Comparison of ENCODE assay signal across 8 cellular contexts in the genomic region with DNA sequence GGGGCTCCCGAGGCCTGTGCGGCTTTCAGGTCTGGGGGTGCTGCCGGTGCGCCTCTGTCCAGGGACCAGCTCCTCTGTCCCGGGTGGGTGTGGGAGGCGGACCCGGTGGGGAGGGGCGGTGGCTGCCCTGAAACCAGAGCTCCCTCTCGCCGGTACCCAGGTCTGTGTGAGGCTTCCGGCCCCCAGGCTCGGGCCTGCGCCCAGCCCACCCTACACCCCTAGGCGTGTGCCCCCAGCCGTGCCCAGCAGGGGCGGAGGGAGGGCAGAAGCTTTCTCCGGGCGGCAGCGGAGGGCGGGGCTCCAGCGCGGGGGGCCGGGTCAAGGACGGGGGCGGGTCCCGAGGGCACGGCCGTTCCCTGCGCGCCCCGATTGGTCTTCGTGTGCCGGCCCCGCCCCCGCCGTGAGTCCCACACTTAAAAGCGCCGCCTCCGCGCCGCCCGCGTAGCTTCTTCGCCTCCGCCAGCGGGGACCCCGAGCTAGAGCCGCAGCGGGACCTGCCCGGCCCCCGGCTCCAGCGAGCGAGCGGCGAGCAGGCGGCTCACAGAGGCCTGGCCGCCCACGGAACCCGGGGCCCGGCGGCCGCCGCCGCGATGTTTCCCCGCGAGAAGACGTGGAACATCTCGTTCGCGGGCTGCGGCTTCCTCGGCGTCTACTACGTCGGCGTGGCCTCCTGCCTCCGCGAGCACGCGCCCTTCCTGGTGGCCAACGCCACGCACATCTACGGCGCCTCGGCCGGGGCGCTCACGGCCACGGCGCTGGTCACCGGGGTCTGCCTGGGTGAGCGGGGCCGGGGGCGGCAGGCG. TPM values are rescaled to one million over a fixed set of nuclear protein-coding genes. Genes with fewer than 3 reads are reported as not detected.
A peak's percentile ranks its signal among the peaks of the same experiment; 100 is the strongest.
DNase-seq lines count a peak whose midpoint lies in the region; ATAC-seq and TF ChIP-seq lines count a peak whose summit lies in the region.

No MANE protein-coding gene starts in this region.

- peak overlapping the region; percentile 81 to 95 (median 86) for H3K4me3 ChIP-seq in BLaER1 treated with 17β-estradiol and CSF1 and Interleukin-3, amounts not matched to agents 10 nM and 100 nM
- peak overlapping the region; percentile 68 for H3K4me3 ChIP-seq in lower lobe of right lung

- H3K27me3 Mint-ChIP-seq in activated CD4-positive, alpha-beta memory T cell treated with anti-CD3 and anti-CD28 coated beads, Interleukin-2, amount 10 ng/mL, durations not matched to agents 7 days and 5 days = no peaks in the 10 kb centered on the region

- no peaks in the 10 kb centered on the region for H3K9me3 ChIP-seq in BLaER1 treated with 17β-estradiol and CSF1 and Interleukin-3, amounts not matched to agents 10 nM and 100 nM (replicated peaks in 1 of 11)
- H3K9me3 ChIP-seq in lower lobe of right lung = no peaks in the 10 kb centered on the region

- peak overlapping the region; percentile 83 to 96 (median 93) for H3K27ac ChIP-seq in BLaER1 treated with 17β-estradiol and CSF1 and Interleukin-3, amounts not matched to agents 10 nM and 100 nM
- H3K27ac ChIP-seq in lower lobe of right lung = peak overlapping the region; percentile 95

- peak; percentile 6 for TF ChIP-seq CTCF in lower lobe of right lung (IDR thresholded peaks at IDR 0.05)

- CTCF ChIA-PET in activated CD4-positive, alpha-beta memory T cell treated with anti-CD3 and anti-CD28 coated beads, Interleukin-2, amount 10 ng/mL, durations not matched to agents 7 days and 5 days (lab: Charles Lee) = interaction anchor here (1.0 to 2.0 kb wide), 5 partner anchors 8 to 370 kb away, joined by 3 to 8 read pairs (median 3); a partner anchor contains a TSS

- POLR2A ChIA-PET in activated CD4-positive, alpha-beta memory T cell treated with anti-CD3 and anti-CD28 coated beads, Interleukin-2, amount 10 ng/mL, durations not matched to agents 7 days and 5 days (lab: Charles Lee) = interaction anchor here (0.9 to 5.2 kb wide), 13 partner anchors 7 to 204 kb away, joined by 3 to 74 read pairs (median 4); a partner anchor contains a TSS

- no peaks in the 10 kb centered on the region for H3K36me3 Mint-ChIP-seq in activated CD4-positive, alpha-beta memory T cell treated with anti-CD3 and anti-CD28 coated beads, Interleukin-2, amount 10 ng/mL, durations not matched to agents 7 days and 5 days (ENCODE audit: low read depth)

- no peaks in the 10 kb centered on the region for H3K9me3 Mint-ChIP-seq in activated CD4-positive, alpha-beta memory T cell treated with anti-CD3 and anti-CD28 coated beads, Interleukin-2, amount 10 ng/mL, durations not matched to agents 7 days and 5 days

- H4K20me1 ChIP-seq in BLaER1 treated with 17β-estradiol and CSF1 and Interleukin-3, amounts not matched to agents 10 nM and 100 nM = peaks cover 25 to 90% (median 48%) of the 10 kb centered on the region in 11 experiments; a peak in 20 of 22 replicates

- ATAC-seq in HG03432 (IDR thresholded peaks at IDR 0.05; ENCODE audit: unreplicated experiment) = peak; percentile 71
- ATAC-seq in lower lobe of right lung = peak; percentile 92 to 93

- H3K27me3 ChIP-seq in BLaER1 treated with 17β-estradiol and CSF1 and Interleukin-3, amounts not matched to agents 10 nM and 100 nM = peaks cover 0 to 2% (median 0%) of the 10 kb centered on the region in 11 experiments; a peak in 3 of 22 replicates
- no peaks in the 10 kb centered on the region for H3K27me3 ChIP-seq in lower lobe of right lung (ENCODE audit: low read depth)

- H3K4me2 ChIP-seq in BLaER1 treated with 17β-estradiol and CSF1 and Interleukin-3, amounts not matched to agents 10 nM and 100 nM = peak overlapping the region; percentile 91 to 100 (median 98)

- H3K27ac Mint-ChIP-seq in activated CD4-positive, alpha-beta memory T cell treated with anti-CD3 and anti-CD28 coated beads, Interleukin-2, amount 10 ng/mL, durations not matched to agents 7 days and 5 days = peak overlapping the region; percentile 47

- intact Hi-C loops in lower lobe of right lung (cut with DNase I) = no loop called here

- H3K9ac ChIP-seq in BLaER1 treated with 17β-estradiol and CSF1 and Interleukin-3, amounts not matched to agents 10 nM and 100 nM = peak overlapping the region; percentile 93 to 97 (median 96)

- DNase-seq in GM19238 (ENCODE audit: insufficient read length, low spot score) (peak; percentile 95), NCI-H748 (lab: John Stamatoyannopoulos, UW; ENCODE audit: unreplicated experiment) (peak; percentile 92), ecto neural progenitor cell (ENCODE audit: low spot score) (peak; percentile 93), lower lobe of right lung (peak; percentile 95)
- peak; percentile 91 for DNase-seq in activated CD4-positive, alpha-beta memory T cell treated with anti-CD3 and anti-CD28 coated beads, Interleukin-2, amount 10 ng/mL, durations not matched to agents 7 days and 5 days
- DNase-seq in stimulated activated CD4-positive, alpha-beta T cell treated with anti-CD3 and anti-CD28 coated beads, TNF-alpha, amount 100 ng/mL, for 24 hours (ENCODE audit: low read depth in 3 of 3) = peak; percentile 74 to 93 (median 84)

- H3K4me1 Mint-ChIP-seq in activated CD4-positive, alpha-beta memory T cell treated with anti-CD3 and anti-CD28 coated beads, Interleukin-2, amount 10 ng/mL, durations not matched to agents 7 days and 5 days = peaks cover 15% of the 10 kb centered on the region

- peak overlapping the region; percentile 74 for H3K4me3 Mint-ChIP-seq in activated CD4-positive, alpha-beta memory T cell treated with anti-CD3 and anti-CD28 coated beads, Interleukin-2, amount 10 ng/mL, durations not matched to agents 7 days and 5 days

- H3K4me1 ChIP-seq in BLaER1 treated with 17β-estradiol and CSF1 and Interleukin-3, amounts not matched to agents 10 nM and 100 nM = peaks cover 33 to 49% (median 39%) of the 10 kb centered on the region in 10 experiments
- H3K4me1 ChIP-seq in lower lobe of right lung = peaks cover 32% of the 10 kb centered on the region

- peaks cover 17 to 54% (median 35%) of the 10 kb centered on the region in 11 experiments for H3K36me3 ChIP-seq in BLaER1 treated with 17β-estradiol and CSF1 and Interleukin-3, amounts not matched to agents 10 nM and 100 nM
- peaks cover 28% of the 10 kb centered on the region for H3K36me3 ChIP-seq in lower lobe of right lung

RNA-seq across cellular contexts. Expression of a gene that starts 0.6 kb away (rescaled TPM):
- 10 to 100 TPM; 66.8 to 70.9 TPM for total RNA-seq in activated CD4-positive, alpha-beta memory T cell treated with anti-CD3 and anti-CD28 coated beads, Interleukin-2, amount 10 ng/mL, durations not matched to agents 7 days and 5 days
- total RNA-seq in lower lobe of right lung = 137 TPM

RNA-seq across cellular contexts. Expression of a gene that starts 8.4 kb away (rescaled TPM):
- 10 to 100 TPM; 12.7 to 13.7 TPM for total RNA-seq in activated CD4-positive, alpha-beta memory T cell treated with anti-CD3 and anti-CD28 coated beads, Interleukin-2, amount 10 ng/mL, durations not matched to agents 7 days and 5 days
- 43.6 TPM for total RNA-seq in lower lobe of right lung

RNA-seq across cellular contexts. Expression of a gene that starts 9.6 kb away (rescaled TPM):
- 1,000 to 10,000 TPM; 2,077 to 2,079 TPM for total RNA-seq in activated CD4-positive, alpha-beta memory T cell treated with anti-CD3 and anti-CD28 coated beads, Interleukin-2, amount 10 ng/mL, durations not matched to agents 7 days and 5 days
- 1,518 TPM for total RNA-seq in lower lobe of right lung

RNA-seq across cellular contexts. Expression of a gene that starts 13.4 kb away (rescaled TPM):
- 10 to 100 TPM; 28.0 to 28.6 TPM for total RNA-seq in activated CD4-positive, alpha-beta memory T cell treated with anti-CD3 and anti-CD28 coated beads, Interleukin-2, amount 10 ng/mL, durations not matched to agents 7 days and 5 days
- total RNA-seq in lower lobe of right lung = 387 TPM

RNA-seq across cellular contexts. Expression of a gene that starts 14.3 kb away (rescaled TPM):
- 10 to 100 TPM; 45.1 to 48.5 TPM for total RNA-seq in activated CD4-positive, alpha-beta memory T cell treated with anti-CD3 and anti-CD28 coated beads, Interleukin-2, amount 10 ng/mL, durations not matched to agents 7 days and 5 days
- 12.6 TPM for total RNA-seq in lower lobe of right lung

Comparison
In these comparisons a context has a peak if more than half of its experiments do, and no peak if none do; other contexts are left out.
1. Peak in every context shown above with its lines: DNase-seq, ATAC-seq, H3K4me3 ChIP-seq and H3K27ac ChIP-seq.